In genomic region chr16:14636951-14637240, GRCh38 we compare ENCODE assay signal across 13 cellular contexts. TPM values are rescaled to one million over a fixed set of nuclear protein-coding genes. Genes with fewer than 3 reads are reported as not detected.
"Had no signal": no experiment of that assay in that cellular context is flagged by ENCODE, and none has a peak within 500 bp of the region (broad histone marks: within the 10 kb centered on the region; RNA-seq: fewer than 3 reads in every experiment).

No MANE protein-coding gene starts in this region.

RNA-seq across cellular contexts. Expression of gene PLA2G10, which starts 57.2 kb away (rescaled TPM):
- total RNA-seq: activated B cell treated with CpG ODN at 0.5 μM for 24 hours; activated CD4-positive, alpha-beta memory T cell treated with anti-CD3 and anti-CD28 coated beads for 36 hours; activated naive CD8-positive, alpha-beta T cell treated with anti-CD3 and anti-CD28 coated beads, Interleukin-2, amount 10 ng/mL, durations not matched to agents 7 days and 5 days; activated T-helper 17 cell treated with anti-CD3 and anti-CD28 coated beads, Interleukin-2, amount 50 U/mL, for 72 hours; frontal cortex; left cardiac atrium; lower leg skin; mesothelial cell of epicardium; omental fat pad; posterior vena cava; skeletal muscle tissue; T-helper 2 cell treated with Interferon-gamma antibody and Interleukin-4, amounts not matched to agents 100 ng/mL and 5 ng/mL, for 36 hours had no signal
- polyA plus RNA-seq: neural cell had no signal
